ENCODE assay signal across 1 cellular context in genomic region chr6:137904822-137905617, GRCh38.
A peak's percentile ranks its signal among the peaks of the same experiment; 100 is the strongest.
TF ChIP-seq lines count a peak whose summit lies in the region.

No MANE protein-coding gene starts in this region.

TF ChIP-seq in K562, 482 proteins besides CTCF, POLR2A, EP300 and RAD21 (continued from another document and continues in another):
- TF ChIP-seq CHD7 (IDR thresholded peaks at IDR 0.05; ENCODE audit: low read depth, low read length) (no peak), PCBP1 (IDR thresholded peaks at IDR 0.05; ENCODE audit: low read depth, low read length, poor library complexity, severe bottlenecking) (no peak), SMARCA4 (IDR thresholded peaks at IDR 0.05) (0 out of 2 replicates have a peak, but pooled peaks have one; percentile 31), CBFA2T3 (IDR thresholded peaks at IDR 0.05) (no peak), TBL1XR1 (IDR thresholded peaks at IDR 0.05; ENCODE audit: low read length in 2 of 2) (0 out of 4 replicates have a peak, but pooled peaks of 1 of the 2 experiments have one; percentile 1), ETV1 (tag; conservative IDR thresholded peaks at IDR 0.05; ENCODE audit: low read depth) (0 out of 2 replicates have a peak, but pooled peaks have one; percentile 5), JUNB (CRISPR knock-in tag; conservative IDR thresholded peaks at IDR 0.05) (no peak), PRMT5 (CRISPR knock-in tag; IDR thresholded peaks at IDR 0.05) (no peak), HDGF (IDR thresholded peaks at IDR 0.05) (no peak), GABPB1 (CRISPR knock-in tag; IDR thresholded peaks at IDR 0.05) (no peak), ATF4 (CRISPR knock-in tag; IDR thresholded peaks at IDR 0.05) (no peak), NCOA2 (IDR thresholded peaks at IDR 0.05; ENCODE audit: partially characterized antibody in 2 of 2) (no peak), ZNF175 (CRISPR knock-in tag; IDR thresholded peaks at IDR 0.05; ENCODE audit: low read depth) (peak; percentile 35; the same call in 1 of the 2 replicates), TAF9B (IDR thresholded peaks at IDR 0.05; ENCODE audit: partially characterized antibody) (no peak), TSHZ1 (CRISPR knock-in tag; IDR thresholded peaks at IDR 0.05) (peak; percentile 6; the same call in 1 of the 2 replicates), CAMTA2 (CRISPR knock-in tag; conservative IDR thresholded peaks at IDR 0.05) (no peak), POLR2AphosphoS5 (IDR thresholded peaks at IDR 0.05; ENCODE audit: control insufficient read depth, insufficient read depth, low read depth, low read length) (no peak), ZBTB40 (IDR thresholded peaks at IDR 0.05) (peak; percentile 55; the same call in 1 of the 2 replicates), ZBTB40 (CRISPR knock-in tag; IDR thresholded peaks at IDR 0.05) (no peak), TCF7 (IDR thresholded peaks at IDR 0.05; ENCODE audit: borderline replicate concordance) (no peak), ZNF140 (CRISPR knock-in tag; IDR thresholded peaks at IDR 0.05) (no peak), TGIF2 (CRISPR knock-in tag; IDR thresholded peaks at IDR 0.05) (no peak), ZNF766 (CRISPR knock-in tag; conservative IDR thresholded peaks at IDR 0.05) (peak; percentile 67), CHCHD3 (CRISPR knock-in tag; IDR thresholded peaks at IDR 0.05) (no peak), ZNF668 (CRISPR knock-in tag; IDR thresholded peaks at IDR 0.05) (peak; percentile 80; the same call in 1 of the 2 replicates), HDAC2 (IDR thresholded peaks at IDR 0.05) (0 out of 2 replicates have a peak, but pooled peaks have one; percentile 7), EHMT2 (IDR thresholded peaks at IDR 0.05) (no peak; the same call in 1 of the 2 replicates), PKNOX1 (IDR thresholded peaks at IDR 0.05) (peak; percentile 72), BACH1 (tag; IDR thresholded peaks at IDR 0.05) (0 out of 2 replicates have a peak, but pooled peaks have one; percentile 15), IRF2 (CRISPR knock-in tag; IDR thresholded peaks at IDR 0.05) (no peak), HNRNPLL (IDR thresholded peaks at IDR 0.05; ENCODE audit: low read depth, low read length, poor library complexity, severe bottlenecking) (no peak)
